Comparison of ENCODE assay signal across 36 cellular contexts in genomic region chr3:27174530-27174929, GRCh38.
"Had no signal": no experiment of that assay in that cellular context is flagged by ENCODE, and none has a peak within 500 bp of the region (broad histone marks: within the 10 kb centered on the region; RNA-seq: fewer than 3 reads in every experiment).

No MANE protein-coding gene starts in this region.

- ATAC-seq: activated CD4-positive, alpha-beta T cell treated with anti-CD3 and anti-CD28 coated beads for 36 hours; activated CD8-positive, alpha-beta memory T cell treated with anti-CD3 and anti-CD28 coated beads, Interleukin-2, amount 10 ng/mL, durations not matched to agents 7 days and 5 days; activated CD8-positive, alpha-beta T cell treated with anti-CD3 and anti-CD28 coated beads, Interleukin-2, amount 10 ng/mL, durations not matched to agents 7 days and 5 days; activated naive CD8-positive, alpha-beta T cell treated with anti-CD3 and anti-CD28 coated beads, Interleukin-2, amount 50 U/mL, for 24 hours; body of pancreas; effector memory CD8-positive, alpha-beta T cell; gastroesophageal sphincter had no signal

- H3K27me3 Mint-ChIP-seq: activated CD4-positive, alpha-beta memory T cell treated with anti-CD3 and anti-CD28 coated beads for 36 hours; activated CD4-positive, alpha-beta T cell treated with anti-CD3 and anti-CD28 coated beads for 36 hours; activated CD4-positive, alpha-beta T cell treated with anti-CD3 and anti-CD28 coated beads, Interleukin-2, amount 10 ng/mL, durations not matched to agents 24 days and 14 days; activated CD8-positive, alpha-beta memory T cell treated with anti-CD3 and anti-CD28 coated beads, Interleukin-2, amount 10 ng/mL, durations not matched to agents 7 days and 5 days; activated naive CD4-positive, alpha-beta T cell treated with anti-CD3 and anti-CD28 coated beads, Interleukin-2, amount 50 U/mL, for 24 hours; activated naive CD8-positive, alpha-beta T cell treated with anti-CD3 and anti-CD28 coated beads for 36 hours had no signal

- H3K4me1 Mint-ChIP-seq: activated CD4-positive, alpha-beta T cell treated with anti-CD3 and anti-CD28 coated beads for 36 hours; activated CD4-positive, alpha-beta T cell treated with anti-CD3 and anti-CD28 coated beads, Interleukin-2, amount 10 ng/mL, durations not matched to agents 24 days and 14 days; activated CD8-positive, alpha-beta memory T cell treated with anti-CD3 and anti-CD28 coated beads, Interleukin-2, amount 10 ng/mL, durations not matched to agents 7 days and 5 days; activated naive CD4-positive, alpha-beta T cell treated with anti-CD3 and anti-CD28 coated beads, Interleukin-2, amount 50 U/mL, for 24 hours; activated naive CD8-positive, alpha-beta T cell treated with anti-CD3 and anti-CD28 coated beads for 36 hours; activated naive CD8-positive, alpha-beta T cell treated with anti-CD3 and anti-CD28 coated beads, Interleukin-2, amount 50 U/mL, for 24 hours had no signal

- H3K4me3 ChIP-seq: adrenal gland, body of pancreas, esophagus squamous epithelium, gastroesophageal sphincter had no signal

- DNase-seq: activated CD4-positive, alpha-beta memory T cell treated with anti-CD3 and anti-CD28 coated beads for 36 hours; activated CD4-positive, alpha-beta T cell treated with anti-CD3 and anti-CD28 coated beads for 36 hours; activated CD4-positive, alpha-beta T cell treated with anti-CD3 and anti-CD28 coated beads, Interleukin-2, amount 10 ng/mL, durations not matched to agents 24 days and 14 days; activated CD4-positive, CD25-positive, alpha-beta regulatory T cell; activated CD4-positive, CD25-positive, alpha-beta regulatory T cell treated with anti-CD3 and anti-CD28 coated beads, Interleukin-2, amount 50 U/mL, for 72 hours; activated CD8-positive, alpha-beta memory T cell treated with anti-CD3 and anti-CD28 coated beads, Interleukin-2, amount 10 ng/mL, durations not matched to agents 7 days and 5 days; activated CD8-positive, alpha-beta memory T cell treated with anti-CD3 and anti-CD28 coated beads, Interleukin-2, amount 50 U/mL, for 4 hours; activated CD8-positive, alpha-beta T cell treated with anti-CD3 and anti-CD28 coated beads, Interleukin-2, amount 10 ng/mL, durations not matched to agents 7 days and 5 days; activated effector memory CD4-positive, alpha-beta T cell treated with anti-CD3 and anti-CD28 coated beads, Interleukin-2, amount 50 U/mL, for 16 hours; activated naive CD4-positive, alpha-beta T cell treated with anti-CD3 and anti-CD28 coated beads for 36 hours; activated naive CD8-positive, alpha-beta T cell treated with anti-CD3 and anti-CD28 coated beads for 36 hours; activated naive CD8-positive, alpha-beta T cell treated with anti-CD3 and anti-CD28 coated beads, Interleukin-2, amount 50 U/mL, for 24 hours; activated T-cell treated with anti-CD3 and anti-CD28 coated beads, Interleukin-2, amount 50 U/mL, for 1 hour; activated T-cell treated with anti-CD3 and anti-CD28 coated beads, Interleukin-2, amount 50 U/mL, for 48 hours; adrenal gland; amygdala; aorta; body of pancreas; caudate nucleus; cortex of kidney; dermis blood vessel endothelial cell; effector CD4-positive, alpha-beta T cell; effector memory CD8-positive, alpha-beta T cell; esophagus squamous epithelium; foreskin melanocyte; head of caudate nucleus; T-helper 2 cell; WERI-Rb-1 had no signal

- H3K9me3 Mint-ChIP-seq: activated CD4-positive, alpha-beta memory T cell treated with anti-CD3 and anti-CD28 coated beads for 36 hours; activated CD4-positive, alpha-beta T cell treated with anti-CD3 and anti-CD28 coated beads, Interleukin-2, amount 10 ng/mL, durations not matched to agents 24 days and 14 days; activated naive CD4-positive, alpha-beta T cell treated with anti-CD3 and anti-CD28 coated beads for 36 hours; activated naive CD4-positive, alpha-beta T cell treated with anti-CD3 and anti-CD28 coated beads, Interleukin-2, amount 50 U/mL, for 24 hours; activated naive CD8-positive, alpha-beta T cell treated with anti-CD3 and anti-CD28 coated beads for 36 hours; activated naive CD8-positive, alpha-beta T cell treated with anti-CD3 and anti-CD28 coated beads, Interleukin-2, amount 50 U/mL, for 24 hours; activated T-helper 1 cell treated with anti-CD3 and anti-CD28 coated beads, Interleukin-12 subunit alpha, Interleukin-12 subunit beta, Interleukin-2, Interleukin-4 antibody, amounts not matched to agents 30 ng/mL and 10 ng/mL and 1 ng/mL, durations not matched to agents 14 hours and 24 hours and 36 hours; activated T-helper 2 cell treated with anti-CD3 and anti-CD28 coated beads, Interferon-gamma antibody, Interleukin-2, Interleukin-4, amounts not matched to agents 10 μg/mL and 5 μg/mL and 100 μg/mL, durations not matched to agents 14 hours and 24 hours and 36 hours; effector memory CD8-positive, alpha-beta T cell had no signal

- H3K36me3 ChIP-seq: adrenal gland, esophagus squamous epithelium, gastroesophageal sphincter, WERI-Rb-1 had no signal

- H3K4me3 Mint-ChIP-seq: activated CD4-positive, alpha-beta memory T cell treated with anti-CD3 and anti-CD28 coated beads for 36 hours; activated CD4-positive, alpha-beta T cell treated with anti-CD3 and anti-CD28 coated beads for 36 hours; activated CD4-positive, alpha-beta T cell treated with anti-CD3 and anti-CD28 coated beads, Interleukin-2, amount 10 ng/mL, durations not matched to agents 24 days and 14 days; activated CD8-positive, alpha-beta memory T cell treated with anti-CD3 and anti-CD28 coated beads, Interleukin-2, amount 10 ng/mL, durations not matched to agents 7 days and 5 days; activated CD8-positive, alpha-beta T cell treated with anti-CD3 and anti-CD28 coated beads, Interleukin-2, amount 10 ng/mL, durations not matched to agents 7 days and 5 days; activated naive CD4-positive, alpha-beta T cell treated with anti-CD3 and anti-CD28 coated beads for 36 hours; activated naive CD4-positive, alpha-beta T cell treated with anti-CD3 and anti-CD28 coated beads, Interleukin-2, amount 50 U/mL, for 24 hours; activated naive CD8-positive, alpha-beta T cell treated with anti-CD3 and anti-CD28 coated beads for 36 hours; activated naive CD8-positive, alpha-beta T cell treated with anti-CD3 and anti-CD28 coated beads, Interleukin-2, amount 50 U/mL, for 24 hours; activated T-helper 1 cell treated with anti-CD3 and anti-CD28 coated beads, Interleukin-12 subunit alpha, Interleukin-12 subunit beta, Interleukin-2, Interleukin-4 antibody, amounts not matched to agents 30 ng/mL and 10 ng/mL and 1 ng/mL, durations not matched to agents 14 hours and 24 hours and 36 hours; effector memory CD8-positive, alpha-beta T cell had no signal

- H3K27ac Mint-ChIP-seq: activated CD4-positive, alpha-beta memory T cell treated with anti-CD3 and anti-CD28 coated beads for 36 hours; activated CD4-positive, alpha-beta T cell treated with anti-CD3 and anti-CD28 coated beads for 36 hours; activated CD4-positive, alpha-beta T cell treated with anti-CD3 and anti-CD28 coated beads, Interleukin-2, amount 10 ng/mL, durations not matched to agents 24 days and 14 days; activated CD8-positive, alpha-beta memory T cell treated with anti-CD3 and anti-CD28 coated beads, Interleukin-2, amount 10 ng/mL, durations not matched to agents 7 days and 5 days; activated CD8-positive, alpha-beta T cell treated with anti-CD3 and anti-CD28 coated beads, Interleukin-2, amount 10 ng/mL, durations not matched to agents 7 days and 5 days; activated naive CD4-positive, alpha-beta T cell treated with anti-CD3 and anti-CD28 coated beads for 36 hours; activated naive CD4-positive, alpha-beta T cell treated with anti-CD3 and anti-CD28 coated beads, Interleukin-2, amount 50 U/mL, for 24 hours; activated naive CD8-positive, alpha-beta T cell treated with anti-CD3 and anti-CD28 coated beads for 36 hours; activated naive CD8-positive, alpha-beta T cell treated with anti-CD3 and anti-CD28 coated beads, Interleukin-2, amount 50 U/mL, for 24 hours; activated T-helper 1 cell treated with anti-CD3 and anti-CD28 coated beads, Interleukin-12 subunit alpha, Interleukin-12 subunit beta, Interleukin-2, Interleukin-4 antibody, amounts not matched to agents 30 ng/mL and 10 ng/mL and 1 ng/mL, durations not matched to agents 14 hours and 24 hours and 36 hours; activated T-helper 2 cell treated with anti-CD3 and anti-CD28 coated beads, Interferon-gamma antibody, Interleukin-2, Interleukin-4, amounts not matched to agents 10 μg/mL and 5 μg/mL and 100 μg/mL, durations not matched to agents 14 hours and 24 hours and 36 hours; effector memory CD8-positive, alpha-beta T cell had no signal

- FAIRE-seq: colon, endometrium, TTC549 had no signal

- H3K36me3 Mint-ChIP-seq: activated CD4-positive, alpha-beta memory T cell treated with anti-CD3 and anti-CD28 coated beads for 36 hours; activated CD8-positive, alpha-beta memory T cell treated with anti-CD3 and anti-CD28 coated beads, Interleukin-2, amount 10 ng/mL, durations not matched to agents 7 days and 5 days; activated naive CD4-positive, alpha-beta T cell treated with anti-CD3 and anti-CD28 coated beads, Interleukin-2, amount 50 U/mL, for 24 hours; activated naive CD8-positive, alpha-beta T cell treated with anti-CD3 and anti-CD28 coated beads for 36 hours had no signal

- H3K4me1 ChIP-seq: adrenal gland, body of pancreas, esophagus squamous epithelium, gastroesophageal sphincter had no signal

- H3K9me3 ChIP-seq: adrenal gland, body of pancreas, esophagus squamous epithelium, gastroesophageal sphincter had no signal

- H3K27ac ChIP-seq: adrenal gland, body of pancreas, epithelial cell of prostate, esophagus squamous epithelium, gastroesophageal sphincter, WERI-Rb-1 had no signal

- H3K27me3 ChIP-seq: adrenal gland, body of pancreas, esophagus squamous epithelium, gastroesophageal sphincter had no signal
